ENCODE assay signal across 8 cellular contexts in genomic region chr6:83065511-83066192, GRCh38. TPM values are rescaled to one million over a fixed set of nuclear protein-coding genes. Genes with fewer than 3 reads are reported as not detected.
DNase-seq lines count a peak whose midpoint lies in the region; ATAC-seq and TF ChIP-seq lines count a peak whose summit lies in the region.

Gene UBE3D, minus strand, starts transcription at chr6:83065841. Its CDS starts 123 bp downstream, at chr6:83065718.

- peak; percentile 64 for ATAC-seq in GM18868 (IDR thresholded peaks at IDR 0.05; ENCODE audit: unreplicated experiment)
- ATAC-seq in HG03097 (IDR thresholded peaks at IDR 0.05; ENCODE audit: low FRiP score, unreplicated experiment): peak; percentile 72
- peak; percentile 83 for ATAC-seq in left lobe of liver

- TF ChIP-seq CTCF in AG10803 (conservative IDR thresholded peaks at IDR 0.05; ENCODE audit: low read length) (peak; percentile 67), choroid plexus epithelial cell (conservative IDR thresholded peaks at IDR 0.05; ENCODE audit: low read depth, low read length) (peak; percentile 76)

- H3K4me3 ChIP-seq in AG10803 (ENCODE audit: low read length): peak within 1 kb of the TSS; percentile 83
- H3K4me3 ChIP-seq in choroid plexus epithelial cell (ENCODE audit: low read depth, low read length): peak within 1 kb of the TSS; percentile 81

- peak; percentile 74 for DNase-seq in AG10803 (ENCODE audit: low read depth)
- DNase-seq in NCI-H345 (lab: John Stamatoyannopoulos, UW): peak; percentile 82
- DNase-seq in activated CD4-positive, alpha-beta T cell treated with anti-CD3 and anti-CD28 coated beads for 1 hour: peak; percentile 85
- peak; percentile 87 for DNase-seq in choroid plexus epithelial cell (ENCODE audit: low read depth)
- DNase-seq in left lobe of liver (ENCODE audit: low spot score): peak; percentile 92
- DNase-seq in stimulated activated CD4-positive, alpha-beta T cell treated with anti-CD3 and anti-CD28 coated beads, Interleukin-2, amount 100 ng/mL, for 24 hours: peak; percentile 96 to 97

RNA-seq across cellular contexts. Expression of gene UBE3D, which starts in this region (rescaled TPM):
- 2.1 TPM for total RNA-seq in left lobe of liver

Comparison
In these comparisons a context has a peak if more than half of its experiments do, and no peak if none do; other contexts are left out.
1. Peak in every context shown above with its lines: DNase-seq, ATAC-seq and H3K4me3 ChIP-seq.